Comparison of ENCODE assay signal across 12 cellular contexts in genomic region chr10:120969219-120969645, GRCh38.
DNase-seq lines count a peak whose midpoint lies in the region; ATAC-seq, FAIRE-seq and TF ChIP-seq lines count a peak whose summit lies in the region.
"Had no signal": no experiment of that assay in that cellular context is flagged by ENCODE, and none has a peak within 500 bp of the region (broad histone marks: within the 10 kb centered on the region; RNA-seq: fewer than 3 reads in every experiment).

No MANE protein-coding gene starts in this region.

- peaks cover 12% of the 10 kb centered on the region for H3K27me3 ChIP-seq in bronchial epithelial cell (ENCODE audit: control insufficient read depth, insufficient read depth, low read length)

- peak; percentile 15 for DNase-seq in LHCN-M2 (ENCODE audit: low read depth)
- DNase-seq in bronchial epithelial cell (ENCODE audit: low read depth): peak; percentile 77
- DNase-seq in DMS79 treated with DMSO at 0.1 percent for 48 hours (lab: John Stamatoyannopoulos, UW): no peak
- DNase-seq in lower leg skin (ENCODE audit: low spot score in 2 of 2): no peak
- no peak for DNase-seq in activated naive CD4-positive, alpha-beta T cell treated with anti-CD3 and anti-CD28 coated beads, Interleukin-2, amount 50 U/mL, for 16 hours
- DNase-seq: activated gamma-delta T cell, hypothalamus had no signal

- intact Hi-C loops in lower leg skin (cut with DNase I; ENCODE audit: low total_unique reads): no loop called here

- TF ChIP-seq POLR2A in lower leg skin (IDR thresholded peaks at IDR 0.05): no peak

- POLR2A ChIA-PET in HEK293 (lab: Yijun Ruan, JAX): no interaction called here

- TF ChIP-seq CTCF in HEK293 (tag by site-specific recombination; IDR thresholded peaks at IDR 0.05): no peak
- TF ChIP-seq CTCF in bronchial epithelial cell (IDR thresholded peaks at IDR 0.05; ENCODE audit: insufficient read depth, low read length, severe bottlenecking): no peak
- TF ChIP-seq CTCF in lower leg skin (IDR thresholded peaks at IDR 0.05): no peak

- no peak for FAIRE-seq in bronchial epithelial cell (lab: Jason Lieb, UNC)

- 75 to 83% methylated on average over 5 of the region's 5 CpGs for WGBS in lower leg skin, 2 donors

- H3K4me1 ChIP-seq in HEK293 (ENCODE audit: control insufficient read depth, insufficient read depth, low read length): peaks cover 17% of the 10 kb centered on the region
- H3K4me1 ChIP-seq: HAP-1 had no signal

- no peak overlapping the region; the same call in 1 of the 2 replicates for H3K27ac ChIP-seq in HEK293 (ENCODE audit: extremely low read depth, low read depth, low read length)
- H3K27ac ChIP-seq: C4-2B had no signal

- no peak overlapping the region for H3K4me3 ChIP-seq in HEK293 (ENCODE audit: low read depth, low read length)
- H3K4me3 ChIP-seq in bronchial epithelial cell (ENCODE audit: low read depth, low read length): no peak overlapping the region
- H3K4me3 ChIP-seq in lower leg skin (ENCODE audit: low read depth, poor library complexity, severe bottlenecking): no peak overlapping the region
- H3K4me3 ChIP-seq: HAP-1 had no signal

- ATAC-seq in GM18502 (IDR thresholded peaks at IDR 0.05; ENCODE audit: poor library complexity, unreplicated experiment) (peak; percentile 70), HG02970 (IDR thresholded peaks at IDR 0.05; ENCODE audit: low FRiP score, unreplicated experiment) (no peak)

- CTCF ChIA-PET in HEK293 (lab: Yijun Ruan, JAX): no interaction called here

- H3K36me3 ChIP-seq in HEK293 (ENCODE audit: control insufficient read depth in 2 of 2, insufficient read depth in 1 of 2, low read length in 2 of 2) (no peaks in the 10 kb centered on the region), bronchial epithelial cell (ENCODE audit: control insufficient read depth, insufficient read depth, low read length) (no peaks in the 10 kb centered on the region)
- H3K36me3 ChIP-seq: HAP-1 had no signal

- no peaks in the 10 kb centered on the region; the same call in 1 of the 2 replicates for H3K9me3 ChIP-seq in HEK293 (ENCODE audit: control insufficient read depth, insufficient read depth, low read depth, low read length)
- H3K9me3 ChIP-seq: HAP-1 had no signal

TF ChIP-seq in HEK293, 187 proteins besides CTCF, POLR2A, EP300 and RAD21:
- no peak for TF ChIP-seq ZSCAN18 (tag by site-specific recombination; IDR thresholded peaks at IDR 0.05)
- peak; percentile 91 for TF ChIP-seq WT1 (tag by site-specific recombination; IDR thresholded peaks at IDR 0.05)
- 0 out of 2 replicates have a peak, but pooled peaks have one; percentile 18 for TF ChIP-seq ZNF398 (tag by site-specific recombination; IDR thresholded peaks at IDR 0.05)
- TF ChIP-seq ZNF629 (tag by site-specific recombination; IDR thresholded peaks at IDR 0.05): peak; percentile 62; the same call in 1 of the 2 replicates
- 0 out of 2 replicates have a peak, but pooled peaks have one; percentile 29 for TF ChIP-seq MZF1 (tag by site-specific recombination; IDR thresholded peaks at IDR 0.05; ENCODE audit: borderline replicate concordance)
- peak; percentile 84 for TF ChIP-seq OSR2 (tag by site-specific recombination; IDR thresholded peaks at IDR 0.05)
- TF ChIP-seq ZNF639 (tag by site-specific recombination; IDR thresholded peaks at IDR 0.05): peak; percentile 67
- TF ChIP-seq KLF10 (tag by site-specific recombination; IDR thresholded peaks at IDR 0.05): 0 out of 2 replicates have a peak, but pooled peaks have one; percentile 24
- 0 out of 2 replicates have a peak, but pooled peaks have one; percentile 28 for TF ChIP-seq PATZ1 (tag by site-specific recombination; IDR thresholded peaks at IDR 0.05)
- TF ChIP-seq ZNF169 (tag by site-specific recombination; IDR thresholded peaks at IDR 0.05): no peak
- peak; percentile 36; the same call in 1 of the 2 replicates for TF ChIP-seq SP7 (tag by site-specific recombination; IDR thresholded peaks at IDR 0.05)
- TF ChIP-seq ZFHX2 (tag by site-specific recombination; conservative IDR thresholded peaks at IDR 0.05): peak; percentile 95
- TF ChIP-seq RBAK (tag by site-specific recombination; IDR thresholded peaks at IDR 0.05): no peak
- peak; percentile 78 for TF ChIP-seq ZSCAN23 (tag by site-specific recombination; IDR thresholded peaks at IDR 0.05)
- TF ChIP-seq EGR2 (tag by site-specific recombination; IDR thresholded peaks at IDR 0.05; ENCODE audit: low read depth): peak; percentile 95
- peak; percentile 58 for TF ChIP-seq ZXDB (tag by site-specific recombination; IDR thresholded peaks at IDR 0.05)
- TF ChIP-seq ZNF707 (tag by site-specific recombination; IDR thresholded peaks at IDR 0.05): no peak
- peak; percentile 80 for TF ChIP-seq KLF8 (tag by site-specific recombination; IDR thresholded peaks at IDR 0.05)

Comparison
In these comparisons a context has a peak if more than half of its experiments do, and no peak if none do; other contexts are left out.
1. DNase-seq: peak in LHCN-M2 (single experiment) and bronchial epithelial cell (single experiment); none in DMS79 treated with DMSO at 0.1 percent for 48 hours (single experiment), lower leg skin (0 of 2) and activated naive CD4-positive, alpha-beta T cell treated with anti-CD3 and anti-CD28 coated beads, Interleukin-2, amount 50 U/mL, for 16 hours (single experiment).